In genomic region chr1:33713058-33713877, GRCh38 we compare ENCODE assay signal across 19 cellular contexts.
"Had no signal": no experiment of that assay in that cellular context is flagged by ENCODE, and none has a peak within 500 bp of the region (broad histone marks: within the 10 kb centered on the region; RNA-seq: fewer than 3 reads in every experiment).

No MANE protein-coding gene starts in this region.

- ATAC-seq: activated CD4-positive, alpha-beta T cell treated with anti-CD3 and anti-CD28 coated beads for 36 hours; activated CD8-positive, alpha-beta T cell treated with anti-CD3 and anti-CD28 coated beads for 36 hours; HepG2 had no signal

- DNase-seq: activated CD4-positive, alpha-beta T cell treated with anti-CD3 and anti-CD28 coated beads for 36 hours; activated CD8-positive, alpha-beta T cell treated with anti-CD3 and anti-CD28 coated beads for 36 hours; activated effector memory CD4-positive, alpha-beta T cell treated with Interleukin-2 at 50 U/mL for 16 hours; activated naive CD4-positive, alpha-beta T cell; activated T-cell treated with anti-CD3 and anti-CD28 coated beads, Interleukin-2, amount 50 U/mL, for 24 hours; aorta; central memory CD4-positive, alpha-beta T cell; MG63; MV-4-11; NCI-H1092 treated with DMSO at 0.1 percent for 48 hours; NCI-H1417 treated with DMSO at 0.1 percent for 48 hours; NCI-H1694 treated with DMSO at 0.1 percent for 48 hours; NCI-H2081 treated with DMSO at 0.1 percent for 48 hours; NCI-H226; NCI-H69; Peyer's patch; SHP77 treated with DMSO at 0.1 percent for 48 hours; WERI-Rb-1 had no signal
